Comparison of ENCODE assay signal across 1 cellular context in genomic region chr16:8634991-8635736, GRCh38.
TF ChIP-seq lines count a peak whose summit lies in the region.

No MANE protein-coding gene starts in this region.

TF ChIP-seq in HepG2, 621 proteins besides CTCF, POLR2A, EP300 and RAD21 (continues in another document):
- peak; percentile 45; the same call in 1 of the 2 replicates for TF ChIP-seq ZHX1 (CRISPR knock-in tag; IDR thresholded peaks at IDR 0.05; ENCODE audit: low read depth)
- no peak for TF ChIP-seq MTA3 (CRISPR knock-in tag; IDR thresholded peaks at IDR 0.05)
- TF ChIP-seq ZBTB40 (IDR thresholded peaks at IDR 0.05): no peak
- peak; percentile 51; the same call in 1 of the 2 replicates for TF ChIP-seq ZBTB40 (CRISPR knock-in tag; IDR thresholded peaks at IDR 0.05)
- no peak for TF ChIP-seq ZNF317 (CRISPR knock-in tag; IDR thresholded peaks at IDR 0.05)
- no peak for TF ChIP-seq ZNF589 (CRISPR knock-in tag; conservative IDR thresholded peaks at IDR 0.05)
- TF ChIP-seq MED8 (CRISPR knock-in tag; IDR thresholded peaks at IDR 0.05; ENCODE audit: insufficient replicate concordance): no peak
- TF ChIP-seq ZNF572 (CRISPR knock-in tag; IDR thresholded peaks at IDR 0.05): no peak
- TF ChIP-seq GZF1 (CRISPR knock-in tag; IDR thresholded peaks at IDR 0.05): no peak
- TF ChIP-seq ZNF878 (CRISPR knock-in tag; IDR thresholded peaks at IDR 0.05): no peak
- TF ChIP-seq ZMAT5 (CRISPR knock-in tag; IDR thresholded peaks at IDR 0.05; ENCODE audit: borderline replicate concordance, low read depth): no peak
- no peak for TF ChIP-seq KMT2B (CRISPR knock-in tag; IDR thresholded peaks at IDR 0.05)
- TF ChIP-seq ZNF713 (CRISPR knock-in tag; IDR thresholded peaks at IDR 0.05): no peak
- TF ChIP-seq PITX1 (CRISPR knock-in tag; IDR thresholded peaks at IDR 0.05): 0 out of 2 replicates have a peak, but pooled peaks have one; percentile 16
- no peak for TF ChIP-seq ATF1 (CRISPR knock-in tag; IDR thresholded peaks at IDR 0.05)
- no peak for TF ChIP-seq ZNF235 (CRISPR knock-in tag; IDR thresholded peaks at IDR 0.05; ENCODE audit: borderline replicate concordance)
- no peak for TF ChIP-seq ZNF816 (CRISPR knock-in tag; IDR thresholded peaks at IDR 0.05; ENCODE audit: borderline replicate concordance)
- TF ChIP-seq HCFC1 (IDR thresholded peaks at IDR 0.05; ENCODE audit: low read depth, low read length): no peak
- TF ChIP-seq ZNF597 (CRISPR knock-in tag; IDR thresholded peaks at IDR 0.05): no peak
- no peak; the same call in 1 of the 2 replicates for TF ChIP-seq NFE2 (CRISPR knock-in tag; IDR thresholded peaks at IDR 0.05)
- TF ChIP-seq ZFYVE20 (CRISPR knock-in tag; IDR thresholded peaks at IDR 0.05; ENCODE audit: borderline replicate concordance, low read depth): no peak
- TF ChIP-seq PRPF4 (IDR thresholded peaks at IDR 0.05; ENCODE audit: low read depth, low read length, poor library complexity, severe bottlenecking): peak; percentile 18
- TF ChIP-seq CBFB (CRISPR knock-in tag; IDR thresholded peaks at IDR 0.05): no peak
- TF ChIP-seq BCL6 (CRISPR knock-in tag; IDR thresholded peaks at IDR 0.05): no peak
- TF ChIP-seq ZNF616 (CRISPR knock-in tag; IDR thresholded peaks at IDR 0.05; ENCODE audit: low read depth): no peak
- no peak for TF ChIP-seq ESRRA (CRISPR knock-in tag; IDR thresholded peaks at IDR 0.05; ENCODE audit: low read depth)
- no peak for TF ChIP-seq TOE1 (CRISPR knock-in tag; IDR thresholded peaks at IDR 0.05)
- TF ChIP-seq ZFP62 (CRISPR knock-in tag; IDR thresholded peaks at IDR 0.05): no peak
- no peak for TF ChIP-seq ZBTB43 (CRISPR knock-in tag; conservative IDR thresholded peaks at IDR 0.05)
- no peak for TF ChIP-seq FOXA1 (IDR thresholded peaks at IDR 0.05)
- peak; percentile 23; the same call in 1 of the 2 replicates for TF ChIP-seq FOXA1 (CRISPR knock-in tag; IDR thresholded peaks at IDR 0.05)
- no peak for TF ChIP-seq KDM6A (CRISPR knock-in tag; IDR thresholded peaks at IDR 0.05; ENCODE audit: low read depth)
- no peak for TF ChIP-seq ZNF737 (CRISPR knock-in tag; IDR thresholded peaks at IDR 0.05; ENCODE audit: borderline replicate concordance)
- no peak for TF ChIP-seq HOXA7 (CRISPR knock-in tag; IDR thresholded peaks at IDR 0.05)
- peak; percentile 68 for TF ChIP-seq ZBTB33 (CRISPR knock-in tag; IDR thresholded peaks at IDR 0.05)
- no peak for TF ChIP-seq NFRKB (IDR thresholded peaks at IDR 0.05)
- TF ChIP-seq ZBTB1 (CRISPR knock-in tag; IDR thresholded peaks at IDR 0.05; ENCODE audit: borderline replicate concordance): no peak
- no peak for TF ChIP-seq ZBTB21 (CRISPR knock-in tag; IDR thresholded peaks at IDR 0.05)
- no peak for TF ChIP-seq ZNF570 (CRISPR knock-in tag; IDR thresholded peaks at IDR 0.05; ENCODE audit: borderline replicate concordance)
- no peak for TF ChIP-seq RORA (CRISPR knock-in tag; IDR thresholded peaks at IDR 0.05)
- TF ChIP-seq ZNF777 (CRISPR knock-in tag; IDR thresholded peaks at IDR 0.05): no peak
- no peak for TF ChIP-seq ZNF124 (CRISPR knock-in tag; IDR thresholded peaks at IDR 0.05)
- TF ChIP-seq ZNF687 (CRISPR knock-in tag; IDR thresholded peaks at IDR 0.05): peak; percentile 52
- peak; percentile 80 for TF ChIP-seq ZNF891 (CRISPR knock-in tag; IDR thresholded peaks at IDR 0.05)
- TF ChIP-seq ZNF501 (CRISPR knock-in tag; IDR thresholded peaks at IDR 0.05): 0 out of 2 replicates have a peak, but pooled peaks have one; percentile 27
- TF ChIP-seq MXD4 (CRISPR knock-in tag; IDR thresholded peaks at IDR 0.05): no peak
- TF ChIP-seq ZSCAN20 (CRISPR knock-in tag; IDR thresholded peaks at IDR 0.05; ENCODE audit: borderline replicate concordance): no peak
- TF ChIP-seq TARDBP (CRISPR knock-in tag; IDR thresholded peaks at IDR 0.05): no peak
- TF ChIP-seq SOX6 (IDR thresholded peaks at IDR 0.05): no peak
- no peak for TF ChIP-seq SOX6 (CRISPR knock-in tag; IDR thresholded peaks at IDR 0.05)
- no peak for TF ChIP-seq PAX8 (CRISPR knock-in tag; IDR thresholded peaks at IDR 0.05; ENCODE audit: borderline replicate concordance)
